In genomic region chr2:9843229-9844035, GRCh38 we compare ENCODE assay signal across 8 cellular contexts. TPM values are rescaled to one million over a fixed set of nuclear protein-coding genes. Genes with fewer than 3 reads are reported as not detected.
DNase-seq lines count a peak whose midpoint lies in the region; ATAC-seq and TF ChIP-seq lines count a peak whose summit lies in the region.

Gene TAF1B, plus strand, starts transcription at chr2:9843474. Its CDS starts 68 bp downstream, at chr2:9843542.

- H3K27me3 Mint-ChIP-seq in activated B cell treated with CpG ODN at 0.5 μM for 24 hours = no peaks in the 10 kb centered on the region

- POLR2A ChIA-PET in activated B cell treated with CpG ODN at 0.5 μM for 24 hours (lab: Charles Lee) = interaction anchor here (0.6 to 2.4 kb wide), 24 partner anchors 9 to 1312 kb away, joined by 3 to 15 read pairs (median 4); partner anchors contain the start of genes ADAM17, CPSF3, ITGB1BP1 and KLF11

- H3K4me3 Mint-ChIP-seq in activated B cell treated with CpG ODN at 0.5 μM for 24 hours = peak within 1 kb of the TSS; percentile 94

- ATAC-seq in GM19023 (IDR thresholded peaks at IDR 0.05; ENCODE audit: unreplicated experiment) = peak; percentile 90
- ATAC-seq in HG03280 (IDR thresholded peaks at IDR 0.05; ENCODE audit: unreplicated experiment) = peak; percentile 86
- ATAC-seq in activated B cell treated with CpG ODN at 0.5 μM for 24 hours (ENCODE audit: low read depth) = peak; percentile 87

- DNase-seq in AG09319 (ENCODE audit: extremely low read depth, low read depth) = peak; percentile 70
- DNase-seq in NCI-H345 (lab: John Stamatoyannopoulos, UW) = peak; percentile 94
- peak; percentile 86 for DNase-seq in activated B cell treated with CpG ODN at 0.5 μM for 24 hours
- DNase-seq in caudate nucleus (lab: John Stamatoyannopoulos, UW) = peak in 60 of 61 donors; percentile 15 to 91 (median 77)
- peak; percentile 98 for DNase-seq in islet precursor cell
- DNase-seq in stimulated activated CD4-positive, alpha-beta T cell treated with anti-CD3 and anti-CD28 coated beads, Interleukin-12 subunit alpha, Interleukin-12 subunit beta, amount 100 ng/mL, for 48 hours (ENCODE audit: low read depth in 2 of 3, low spot score in 1 of 3) = peak; percentile 78 to 85 (median 82)

- peaks cover 38% of the 10 kb centered on the region for H3K36me3 Mint-ChIP-seq in activated B cell treated with CpG ODN at 0.5 μM for 24 hours (ENCODE audit: low read depth)

- intact Hi-C loops in activated B cell treated with CpG ODN at 0.5 μM for 24 hours (cut with micrococcal nuclease) = loop anchor here (1.0 to 10.0 kb wide), 11 partner anchors 29 to 969 kb away; partner anchors contain the start of genes ADAM17, CPSF3, GRHL1 and IAH1

- H3K27ac ChIP-seq in caudate nucleus (ENCODE audit: low read depth, low read length) = peak within 1 kb of the TSS; percentile 67

- CTCF ChIA-PET in activated B cell treated with CpG ODN at 0.5 μM for 24 hours (lab: Charles Lee) = interaction anchor here (0.7 to 1.5 kb wide), 5 partner anchors 9 to 305 kb away, joined by 3 to 8 read pairs (median 3); no protein-coding TSS in a partner anchor

- TF ChIP-seq CTCF in AG09319 (IDR thresholded peaks at IDR 0.05; ENCODE audit: low read depth, low read length) (peak; percentile 15), activated B cell treated with CpG ODN at 0.5 μM for 24 hours (IDR thresholded peaks at IDR 0.05) (no peak)

- H3K9me3 Mint-ChIP-seq in activated B cell treated with CpG ODN at 0.5 μM for 24 hours = no peaks in the 10 kb centered on the region

- peak within 1 kb of the TSS; percentile 91 for H3K27ac Mint-ChIP-seq in activated B cell treated with CpG ODN at 0.5 μM for 24 hours

- H3K4me1 Mint-ChIP-seq in activated B cell treated with CpG ODN at 0.5 μM for 24 hours = peaks cover 34% of the 10 kb centered on the region

RNA-seq across cellular contexts. Expression of gene TAF1B, which starts in this region (rescaled TPM):
- total RNA-seq in activated B cell treated with CpG ODN at 0.5 μM for 24 hours = 26.4 and 28.7 TPM in 2 replicates

Comparison
In these comparisons a context has a peak if more than half of its experiments do, and no peak if none do; other contexts are left out.
1. Peak in every context shown above with its lines: DNase-seq, ATAC-seq and H3K27ac ChIP-seq.